14 cellular contexts compared by ENCODE assay signal in the genomic region with DNA sequence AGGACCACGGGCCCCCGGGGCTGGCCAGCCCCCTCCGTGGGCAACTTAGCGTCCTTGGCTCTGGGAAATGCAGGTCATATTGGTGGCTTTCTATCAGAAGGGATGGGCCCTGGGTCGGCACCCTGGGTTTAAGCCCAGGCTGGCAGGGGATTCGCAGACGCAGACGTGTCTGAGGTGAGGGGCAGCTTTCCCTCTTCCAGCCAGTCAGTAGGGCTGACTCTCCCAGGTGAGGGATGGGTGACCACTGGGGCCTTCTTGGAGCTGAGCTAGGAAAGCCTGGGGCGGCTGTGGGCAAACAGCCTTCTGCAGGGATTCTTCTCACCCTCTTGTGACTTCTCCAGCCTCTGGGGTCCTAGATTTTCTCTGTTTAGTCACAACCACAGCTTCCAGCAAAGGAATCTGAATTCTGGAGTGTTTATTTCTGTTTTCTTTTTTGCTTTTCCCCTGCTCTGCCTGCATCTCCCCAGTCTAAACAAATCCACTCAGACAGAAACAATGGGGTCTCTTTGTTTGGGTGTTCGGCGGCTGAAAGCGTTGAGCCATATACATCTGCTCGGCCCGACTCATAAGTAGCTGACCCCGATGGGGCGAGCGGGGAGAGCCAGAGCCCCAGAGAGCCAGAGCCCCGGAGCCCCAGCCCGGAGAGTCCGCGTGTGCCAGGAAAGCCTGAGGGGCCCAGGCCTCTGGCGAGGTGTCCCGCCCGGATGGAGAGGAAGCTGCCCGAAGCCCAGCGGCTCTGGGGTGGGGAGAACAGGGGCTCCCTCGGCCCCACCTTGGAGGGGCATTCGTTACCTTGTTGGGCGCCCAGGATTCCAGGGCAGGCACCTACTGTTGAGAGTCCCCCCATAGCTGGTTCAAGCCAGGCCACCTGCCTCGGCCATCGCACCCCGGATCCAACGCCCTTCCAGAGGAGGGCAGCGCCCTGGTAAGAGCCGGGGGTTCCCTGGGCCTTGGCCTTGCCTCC. TPM values are rescaled to one million over a fixed set of nuclear protein-coding genes. Genes with fewer than 3 reads are reported as not detected.
DNase-seq lines count a peak whose midpoint lies in the region; ATAC-seq, FAIRE-seq and TF ChIP-seq lines count a peak whose summit lies in the region.
"Had no signal": no experiment of that assay in that cellular context is flagged by ENCODE, and none has a peak within 500 bp of the region (broad histone marks: within the 10 kb centered on the region; RNA-seq: fewer than 3 reads in every experiment).

No MANE protein-coding gene starts in this region.

- DNase-seq in DMS53 (lab: John Stamatoyannopoulos, UW) = peak; percentile 42
- DNase-seq in DMS53 treated with DMSO at 0.1 percent for 48 hours (lab: John Stamatoyannopoulos, UW; ENCODE audit: unreplicated experiment) = no peak
- peak; percentile 31 for DNase-seq in HT-29 (ENCODE audit: low spot score)
- DNase-seq in COR-L47 (lab: John Stamatoyannopoulos, UW) = no peak
- DNase-seq in left lobe of liver (ENCODE audit: low spot score) = no peak
- DNase-seq in kidney = no peak
- DNase-seq: NCI-H187; stimulated activated CD4-positive, alpha-beta T cell treated with anti-CD3 and anti-CD28 coated beads, Interleukin-2, amount 100 ng/mL, for 48 hours had no signal

- H3K27me3 ChIP-seq in endocrine pancreas (ENCODE audit: control insufficient read depth, insufficient read depth, low read length) (no peaks in the 10 kb centered on the region), rectal smooth muscle tissue (ENCODE audit: control insufficient read depth, insufficient read depth, low read length) (peaks cover 31% of the 10 kb centered on the region)

- H3K36me3 ChIP-seq in endocrine pancreas (ENCODE audit: control insufficient read depth, insufficient read depth, low read length) = no peaks in the 10 kb centered on the region
- no peaks in the 10 kb centered on the region for H3K36me3 ChIP-seq in rectal smooth muscle tissue (ENCODE audit: control insufficient read depth, insufficient read depth, low read length)
- no peaks in the 10 kb centered on the region for H3K36me3 ChIP-seq in kidney (ENCODE audit: control insufficient read depth in 1 of 2, insufficient read depth in 2 of 2, low read length in 2 of 2)

- H3K27ac ChIP-seq in rectal smooth muscle tissue (ENCODE audit: low read depth, low read length) (no peak overlapping the region), kidney (ENCODE audit: low read depth in 2 of 2, low read length in 2 of 2) (no peak overlapping the region)
- H3K27ac ChIP-seq: 22Rv1 had no signal

- no peaks in the 10 kb centered on the region for H3K4me1 ChIP-seq in endocrine pancreas (ENCODE audit: control insufficient read depth, insufficient read depth, low read length)
- no peaks in the 10 kb centered on the region for H3K4me1 ChIP-seq in rectal smooth muscle tissue (ENCODE audit: control insufficient read depth, insufficient read depth, low read length)
- peaks cover 0 to 5% of the 10 kb centered on the region in 2 donors for H3K4me1 ChIP-seq in kidney (ENCODE audit: control insufficient read depth in 1 of 2, insufficient read depth in 1 of 2, low read depth in 1 of 2, low read length in 2 of 2)

- no peak for ATAC-seq in left lobe of liver

- H3K4me3 ChIP-seq in endocrine pancreas (ENCODE audit: control insufficient read depth, insufficient read depth, low read length) = peak overlapping the region; percentile 82
- H3K4me3 ChIP-seq in rectal smooth muscle tissue (ENCODE audit: low read length) = peak overlapping the region; percentile 60
- no peak overlapping the region for H3K4me3 ChIP-seq in kidney (ENCODE audit: low read length in 2 of 2)

- no peaks in the 10 kb centered on the region for H3K9me3 ChIP-seq in endocrine pancreas (ENCODE audit: control insufficient read depth, low read length)
- no peaks in the 10 kb centered on the region for H3K9me3 ChIP-seq in kidney (ENCODE audit: control insufficient read depth in 1 of 2, low read length in 2 of 2)

- H3K9ac ChIP-seq in endocrine pancreas (ENCODE audit: control insufficient read depth, insufficient read depth, low read length) (peak overlapping the region; percentile 99), rectal smooth muscle tissue (ENCODE audit: low read length) (peak overlapping the region; percentile 45), kidney (ENCODE audit: low read length in 2 of 2) (no peak overlapping the region)

- FAIRE-seq in kidney (lab: Jason Lieb, UNC) = no peak
- FAIRE-seq: bronchial epithelial cell had no signal

- intact Hi-C loops in kidney (cut with DNase I) = no loop called here

- no peak for TF ChIP-seq CTCF in kidney (IDR thresholded peaks at IDR 0.05; ENCODE audit: borderline replicate concordance, extremely low read depth, insufficient read depth)

RNA-seq across cellular contexts. Expression of gene MNX1, which starts 2.0 kb away (rescaled TPM):
- 21.9 and 34.5 TPM in 2 replicates for total RNA-seq in HT-29 (2014; rRNA removed; shearing (Covaris generic))
- not detected for total RNA-seq in left lobe of liver
- total RNA-seq in kidney = 1.1 TPM
- polyA plus RNA-seq in kidney (ENCODE audit: insufficient read depth, low read depth, low replicate concordance) = not detected
- total RNA-seq: bronchial epithelial cell, fibroblast of villous mesenchyme, mononuclear cell had no signal

RNA-seq across cellular contexts. Expression of gene NOM1, which starts 59.0 kb away (rescaled TPM):
- total RNA-seq in HT-29 (2014; rRNA removed; shearing (Covaris generic)) = 27.6 and 28.8 TPM in 2 replicates
- total RNA-seq in left lobe of liver (7.2 TPM), kidney (17.6 TPM)
- polyA plus RNA-seq in kidney (ENCODE audit: insufficient read depth, low read depth, low replicate concordance) = 5.8 TPM

Comparison
In these comparisons a context has a peak if more than half of its experiments do, and no peak if none do; other contexts are left out.
1. DNase-seq: peak in DMS53 (single experiment) and HT-29 (single experiment); none in DMS53 treated with DMSO at 0.1 percent for 48 hours (single experiment), COR-L47 (single experiment), left lobe of liver (single experiment) and kidney (single experiment).
2. H3K4me3 ChIP-seq: peak in endocrine pancreas (single experiment) and rectal smooth muscle tissue (single experiment); none in kidney (0 of 2).
3. H3K9ac ChIP-seq: peak in endocrine pancreas (single experiment) and rectal smooth muscle tissue (single experiment); none in kidney (0 of 2).
4. RNA of gene MNX1, which starts 2.0 kb away (total RNA-seq): 21.9 to 34.5 TPM in HT-29; 1.1 TPM in kidney (single experiment) and not detected in left lobe of liver (single experiment); every median in the first group is over 10 times any median in the second.